27 cellular contexts compared by ENCODE assay signal in the genomic region with DNA sequence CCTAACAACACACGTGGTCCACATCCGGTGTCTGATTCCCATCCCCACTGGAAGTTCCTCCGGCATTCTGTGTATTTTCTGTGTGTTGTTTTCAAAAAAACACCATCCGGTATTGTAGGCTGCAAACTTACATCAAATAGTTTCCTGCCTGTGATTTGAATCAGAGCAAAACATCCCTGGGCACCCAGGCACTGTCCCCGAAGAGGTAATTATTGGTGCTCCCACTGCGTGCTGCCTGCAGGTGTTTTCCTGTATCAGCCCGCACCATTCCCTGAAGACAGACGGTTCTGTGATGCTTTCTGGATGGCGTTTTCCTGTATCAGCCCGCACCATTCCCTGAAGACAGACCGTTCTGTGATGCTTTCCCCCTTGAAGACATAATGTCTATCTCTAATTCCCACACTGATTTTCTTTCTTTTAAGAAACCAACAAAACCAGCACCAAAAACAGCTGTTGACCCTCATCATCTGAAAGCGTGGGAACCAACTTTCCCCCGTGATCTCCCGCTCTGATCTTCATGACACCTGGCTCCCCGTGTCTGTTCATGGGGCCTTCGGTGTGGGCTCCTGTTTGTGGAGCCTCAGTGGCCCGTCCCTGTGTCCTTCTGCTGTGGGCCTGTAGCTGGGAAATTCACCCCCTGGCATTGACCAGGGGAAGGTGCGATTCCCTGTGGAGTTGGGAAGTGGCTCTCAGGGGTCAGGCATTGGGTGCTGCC.
"Had no signal": no experiment of that assay in that cellular context is flagged by ENCODE, and none has a peak within 500 bp of the region (broad histone marks: within the 10 kb centered on the region; RNA-seq: fewer than 3 reads in every experiment).

No MANE protein-coding gene starts in this region.

- H3K4me1 ChIP-seq: adrenal gland, body of pancreas, colonic mucosa, tibial nerve had no signal

- H3K4me3 ChIP-seq: adrenal gland, body of pancreas, cardiac muscle cell, colonic mucosa, dorsolateral prefrontal cortex, tibial nerve had no signal

- H3K4me1 Mint-ChIP-seq: activated naive CD8-positive, alpha-beta T cell treated with anti-CD3 and anti-CD28 coated beads for 36 hours; mesothelial cell of epicardium had no signal

- H3K27me3 ChIP-seq: adrenal gland, body of pancreas, cardiac muscle cell, colonic mucosa, tibial nerve had no signal

- H3K4me3 Mint-ChIP-seq: activated naive CD4-positive, alpha-beta T cell treated with anti-CD3 and anti-CD28 coated beads for 36 hours; activated naive CD8-positive, alpha-beta T cell treated with anti-CD3 and anti-CD28 coated beads for 36 hours; mesothelial cell of epicardium; naive B cell; T-helper 17 cell had no signal

- H3K36me3 ChIP-seq: adrenal gland, cardiac muscle cell, colonic mucosa, tibial nerve, WERI-Rb-1 had no signal

- H3K36me3 Mint-ChIP-seq: activated naive CD8-positive, alpha-beta T cell treated with anti-CD3 and anti-CD28 coated beads for 36 hours; mesothelial cell of epicardium had no signal

- DNase-seq: activated CD4-positive, alpha-beta T cell treated with anti-CD3 and anti-CD28 coated beads for 48 hours; activated CD4-positive, alpha-beta T cell treated with anti-CD3 and anti-CD28 coated beads, Interleukin-2, amount 50 U/mL, for 48 hours; activated CD8-positive, alpha-beta memory T cell treated with anti-CD3 and anti-CD28 coated beads for 24 hours; activated effector memory CD4-positive, alpha-beta T cell treated with anti-CD3 and anti-CD28 coated beads, Interleukin-2, amount 50 U/mL, for 16 hours; activated naive CD4-positive, alpha-beta T cell treated with anti-CD3 and anti-CD28 coated beads for 36 hours; activated naive CD8-positive, alpha-beta T cell treated with anti-CD3 and anti-CD28 coated beads for 36 hours; adrenal gland; body of pancreas; cerebellar nuclear complex; colonic mucosa; effector memory CD4-positive, alpha-beta T cell; islet precursor cell; left cardiac atrium; mammary epithelial cell; naive B cell; nucleus accumbens; right cardiac atrium; stimulated activated CD4-positive, alpha-beta T cell treated with anti-CD3 and anti-CD28 coated beads, Interleukin-2, amount 100 ng/mL, for 48 hours; stimulated activated naive CD4-positive, alpha-beta T cell treated with Interleukin-2 at 50 U/mL for 16 hours; T-helper 17 cell; T1000; WERI-Rb-1 had no signal

- H3K9me3 Mint-ChIP-seq: activated naive CD4-positive, alpha-beta T cell treated with anti-CD3 and anti-CD28 coated beads for 36 hours; activated naive CD8-positive, alpha-beta T cell treated with anti-CD3 and anti-CD28 coated beads for 36 hours; mesothelial cell of epicardium had no signal

- ATAC-seq: activated CD4-positive, CD25-positive, alpha-beta regulatory T cell treated with anti-CD3 and anti-CD28 coated beads, Interleukin-2, amount 50 U/mL, for 24 hours; body of pancreas; left cardiac atrium; right cardiac atrium; T-helper 17 cell had no signal

- H3K27ac Mint-ChIP-seq: activated naive CD4-positive, alpha-beta T cell treated with anti-CD3 and anti-CD28 coated beads for 36 hours; activated naive CD8-positive, alpha-beta T cell treated with anti-CD3 and anti-CD28 coated beads for 36 hours; mesothelial cell of epicardium; T-helper 17 cell had no signal

- H3K9me3 ChIP-seq: adrenal gland, body of pancreas, colonic mucosa, tibial nerve had no signal

- H3K27ac ChIP-seq: adrenal gland, body of pancreas, cardiac muscle cell, colonic mucosa, dorsolateral prefrontal cortex, tibial nerve, WERI-Rb-1 had no signal
